ENCODE assay signal across 12 cellular contexts in the genomic region with DNA sequence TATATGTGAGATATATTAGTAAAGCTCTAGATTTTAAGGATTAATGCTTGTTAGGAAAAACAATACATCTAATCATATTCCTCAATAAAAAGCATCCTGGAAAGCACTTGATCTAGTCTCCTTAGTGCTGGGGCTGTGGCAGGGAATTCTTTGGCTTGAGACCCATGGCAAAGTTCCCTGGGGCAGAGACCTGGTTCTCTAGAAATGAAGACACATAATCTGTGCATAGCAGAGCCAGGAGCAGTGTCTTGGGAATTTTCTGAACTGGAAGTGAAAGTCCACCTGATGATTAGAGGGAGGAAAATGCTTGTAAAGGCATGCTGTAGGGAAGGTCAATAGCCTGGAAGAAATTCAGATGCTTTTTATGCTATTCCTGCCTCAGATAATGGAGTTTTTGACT.
DNase-seq lines count a peak whose midpoint lies in the region; ATAC-seq and TF ChIP-seq lines count a peak whose summit lies in the region.
"Had no signal": no experiment of that assay in that cellular context is flagged by ENCODE, and none has a peak within 500 bp of the region (broad histone marks: within the 10 kb centered on the region; RNA-seq: fewer than 3 reads in every experiment).

No MANE protein-coding gene starts in this region.

- no peak overlapping the region for H3K4me3 Mint-ChIP-seq in GM23338
- H3K4me3 Mint-ChIP-seq: CD4-positive, alpha-beta memory T cell had no signal

- no peaks in the 10 kb centered on the region for H3K36me3 ChIP-seq in GM23338 (ENCODE audit: insufficient read depth)
- H3K36me3 ChIP-seq in PC-3 (ENCODE audit: low read depth, low read length), result no peaks in the 10 kb centered on the region; the same call in 1 of the 2 replicates
- H3K36me3 ChIP-seq: BE2C had no signal

- in situ Hi-C loops in G401 (cut with HindIII; ENCODE audit: low sequenced_read_pairs), result no loop called here

- POLR2A ChIA-PET in PC-3 (lab: Charles Lee; ENCODE audit: unreplicated experiment), result interaction anchor here (0.7 kb wide), 1 partner anchor 435 kb away, joined by 4 read pairs; no protein-coding TSS in a partner anchor
- POLR2A ChIA-PET in GM10248 (lab: Yijun Ruan, JAX), result no interaction called here

- DNase-seq in G401 (ENCODE audit: low spot score), result peak; percentile 29
- DNase-seq in GM23338 (ENCODE audit: low spot score), result no peak
- DNase-seq in PC-3, result no peak
- no peak for DNase-seq in left lobe of liver (ENCODE audit: low spot score)
- no peak for DNase-seq in activated CD8-positive, alpha-beta memory T cell treated with anti-CD3 and anti-CD28 coated beads, Interleukin-2, amount 50 U/mL, for 4 hours
- no peak for DNase-seq in UCSD-AML1 (lab: John Stamatoyannopoulos, UW; ENCODE audit: unreplicated experiment)
- DNase-seq in GM10248 (ENCODE audit: extremely low spot score), result no peak
- DNase-seq: BE2C; CD4-positive, alpha-beta memory T cell; DMS79 had no signal

- H4K20me1 ChIP-seq in GM23338 (replicated peaks; ENCODE audit: insufficient read depth), result no peaks in the 10 kb centered on the region
- H4K20me1 ChIP-seq in PC-3 (ENCODE audit: low read length), result no peaks in the 10 kb centered on the region

- H3K9ac ChIP-seq in PC-3 (ENCODE audit: low read length), result no peak overlapping the region

- peaks cover 9% of the 10 kb centered on the region for H3K9me3 Mint-ChIP-seq in GM23338

- BruUV-seq in PC-3 (replicated peaks; lab: Mats Ljungman, UMichigan), result no TSS peak

- H3K27ac ChIP-seq in GM23338 (ENCODE audit: low read depth), result no peak overlapping the region
- no peak overlapping the region for H3K27ac ChIP-seq in PC-3 (ENCODE audit: low read length)
- H3K27ac ChIP-seq: A549, C4-2B had no signal

- CTCF ChIA-PET in PC-3 (lab: Charles Lee), result no interaction called here
- CTCF ChIA-PET in GM10248 (lab: Yijun Ruan, JAX), result interaction anchor here (1.3 to 3.5 kb wide), 5 partner anchors 10 to 191 kb away, joined by 4 to 14 read pairs (median 6); no protein-coding TSS in a partner anchor

- H3K27me3 ChIP-seq in GM23338 (ENCODE audit: insufficient read depth) (no peaks in the 10 kb centered on the region), PC-3 (ENCODE audit: low read length) (no peaks in the 10 kb centered on the region)
- H3K27me3 ChIP-seq: BE2C had no signal

- H3K4me3 ChIP-seq in GM23338, result no peak overlapping the region
- H3K4me3 ChIP-seq in PC-3 (ENCODE audit: low read length), result no peak overlapping the region
- H3K4me3 ChIP-seq: A549 had no signal

- peaks cover 2% of the 10 kb centered on the region for H3K27me3 Mint-ChIP-seq in GM23338 (ENCODE audit: insufficient read depth, low read depth, poor library complexity)
- H3K27me3 Mint-ChIP-seq: CD4-positive, alpha-beta memory T cell had no signal

- ATAC-seq in GM23338 (no peak), PC-3 (peak; percentile 18; the same call in 1 of the 2 replicates), left lobe of liver (peak; percentile 34)
- ATAC-seq: A549 had no signal

- TF ChIP-seq CTCF in GM23338 (conservative IDR thresholded peaks at IDR 0.05; ENCODE audit: low read depth in 2 of 2), result no peak
- TF ChIP-seq CTCF in PC-3 (conservative IDR thresholded peaks at IDR 0.05; ENCODE audit: low read depth, low read length), result no peak
- TF ChIP-seq CTCF in GM10248 (IDR thresholded peaks at IDR 0.05; ENCODE audit: control extremely low read depth, extremely low read depth, low read depth, missing control alignments), result no peak

- no peak overlapping the region for H2AFZ ChIP-seq in GM23338
- H2AFZ ChIP-seq in PC-3 (ENCODE audit: low read length), result no peak overlapping the region

- no peak overlapping the region for H3K4me2 ChIP-seq in GM23338
- H3K4me2 ChIP-seq in PC-3 (ENCODE audit: low read length), result no peak overlapping the region
- H3K4me2 ChIP-seq: A549 had no signal

- intact Hi-C loops in PC-3 (cut with micrococcal nuclease), result no loop called here

- H3K27ac Mint-ChIP-seq in GM23338, result 0 out of 2 replicates have a peak overlapping the region, but pooled peaks have one; percentile 46
- H3K27ac Mint-ChIP-seq: CD4-positive, alpha-beta memory T cell had no signal

- no peaks in the 10 kb centered on the region for H3K9me3 ChIP-seq in PC-3 (ENCODE audit: low read length)
- H3K9me3 ChIP-seq: A549, BE2C had no signal

- H3K79me2 ChIP-seq in GM23338 (replicated peaks; ENCODE audit: insufficient read depth) (no peaks in the 10 kb centered on the region), PC-3 (ENCODE audit: low read length) (no peaks in the 10 kb centered on the region)

- H3F3A ChIP-seq in GM23338 (replicated peaks; ENCODE audit: low read depth) (no peaks in the 10 kb centered on the region), PC-3 (ENCODE audit: low read length, unreplicated experiment) (no peaks in the 10 kb centered on the region)

- peaks cover 13% of the 10 kb centered on the region; the same call in 2 of the 3 replicates for H3K4me1 Mint-ChIP-seq in GM23338
- H3K4me1 Mint-ChIP-seq: CD4-positive, alpha-beta memory T cell had no signal

- H3K9me2 ChIP-seq in GM23338 (ENCODE audit: insufficient read depth), result peaks cover 4% of the 10 kb centered on the region; the same call in 1 of the 2 replicates
- H3K9me2 ChIP-seq in PC-3 (replicated peaks; ENCODE audit: low read length), result no peaks in the 10 kb centered on the region

- H3K4me1 ChIP-seq in GM23338 (ENCODE audit: insufficient read depth) (no peaks in the 10 kb centered on the region), PC-3 (ENCODE audit: insufficient read depth, low read length) (peaks cover 11% of the 10 kb centered on the region)
- H3K4me1 ChIP-seq: A549, BE2C had no signal

- H3K36me3 Mint-ChIP-seq in GM23338 (ENCODE audit: low read depth), result peaks cover 10% of the 10 kb centered on the region
- H3K36me3 Mint-ChIP-seq: CD4-positive, alpha-beta memory T cell had no signal

TF ChIP-seq in GM23338, 12 proteins besides CTCF, POLR2A, EP300 and RAD21 (continues in another document):
- no peak for TF ChIP-seq JUNB (IDR thresholded peaks at IDR 0.05; ENCODE audit: unreplicated experiment)
- TF ChIP-seq STAT1 (IDR thresholded peaks at IDR 0.05; ENCODE audit: unreplicated experiment), result no peak
- TF ChIP-seq, protein P1, sequence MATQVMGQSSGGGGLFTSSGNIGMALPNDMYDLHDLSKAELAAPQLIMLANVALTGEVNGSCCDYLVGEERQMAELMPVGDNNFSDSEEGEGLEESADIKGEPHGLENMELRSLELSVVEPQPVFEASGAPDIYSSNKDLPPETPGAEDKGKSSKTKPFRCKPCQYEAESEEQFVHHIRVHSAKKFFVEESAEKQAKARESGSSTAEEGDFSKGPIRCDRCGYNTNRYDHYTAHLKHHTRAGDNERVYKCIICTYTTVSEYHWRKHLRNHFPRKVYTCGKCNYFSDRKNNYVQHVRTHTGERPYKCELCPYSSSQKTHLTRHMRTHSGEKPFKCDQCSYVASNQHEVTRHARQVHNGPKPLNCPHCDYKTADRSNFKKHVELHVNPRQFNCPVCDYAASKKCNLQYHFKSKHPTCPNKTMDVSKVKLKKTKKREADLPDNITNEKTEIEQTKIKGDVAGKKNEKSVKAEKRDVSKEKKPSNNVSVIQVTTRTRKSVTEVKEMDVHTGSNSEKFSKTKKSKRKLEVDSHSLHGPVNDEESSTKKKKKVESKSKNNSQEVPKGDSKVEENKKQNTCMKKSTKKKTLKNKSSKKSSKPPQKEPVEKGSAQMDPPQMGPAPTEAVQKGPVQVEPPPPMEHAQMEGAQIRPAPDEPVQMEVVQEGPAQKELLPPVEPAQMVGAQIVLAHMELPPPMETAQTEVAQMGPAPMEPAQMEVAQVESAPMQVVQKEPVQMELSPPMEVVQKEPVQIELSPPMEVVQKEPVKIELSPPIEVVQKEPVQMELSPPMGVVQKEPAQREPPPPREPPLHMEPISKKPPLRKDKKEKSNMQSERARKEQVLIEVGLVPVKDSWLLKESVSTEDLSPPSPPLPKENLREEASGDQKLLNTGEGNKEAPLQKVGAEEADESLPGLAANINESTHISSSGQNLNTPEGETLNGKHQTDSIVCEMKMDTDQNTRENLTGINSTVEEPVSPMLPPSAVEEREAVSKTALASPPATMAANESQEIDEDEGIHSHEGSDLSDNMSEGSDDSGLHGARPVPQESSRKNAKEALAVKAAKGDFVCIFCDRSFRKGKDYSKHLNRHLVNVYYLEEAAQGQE (IDR thresholded peaks at IDR 0.05; ENCODE audit: unreplicated experiment), result no peak
